In the genomic region with DNA sequence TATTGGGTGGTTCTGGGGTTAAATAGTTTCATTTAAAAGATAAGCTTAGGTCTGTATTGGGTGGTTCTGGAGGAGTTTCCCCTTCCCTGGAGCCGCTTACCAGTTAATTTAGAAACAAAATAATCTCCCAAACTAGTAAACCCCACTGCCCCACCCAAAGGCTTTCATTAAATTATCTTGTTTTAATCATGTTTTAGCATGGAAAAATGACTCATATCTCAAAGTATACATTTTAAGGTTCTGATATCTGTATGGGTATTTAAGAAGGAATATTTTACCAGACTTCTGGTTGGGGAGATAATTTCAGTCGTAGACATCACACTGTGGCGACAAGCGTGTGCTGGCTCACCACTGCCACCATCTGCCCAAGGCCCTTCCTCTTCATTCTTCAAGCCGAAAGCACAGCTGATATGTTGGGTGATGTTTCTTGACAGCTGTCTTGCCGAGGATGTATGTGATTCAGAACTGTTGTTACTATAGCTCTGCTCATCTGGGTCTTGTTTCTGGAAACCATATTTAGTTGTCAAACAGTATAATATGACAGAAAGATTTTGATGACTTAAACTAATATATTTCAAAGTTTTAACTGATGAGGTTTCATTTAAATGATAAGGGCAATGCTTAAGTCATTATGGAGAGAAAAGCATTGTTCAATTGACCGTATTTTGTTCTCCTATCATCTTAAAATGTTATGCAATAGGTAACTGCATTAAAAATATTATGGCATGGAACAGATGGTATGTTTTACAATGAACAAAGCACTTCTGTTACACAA, we compare ENCODE assay signal across 8 cellular contexts. TPM values are rescaled to one million over a fixed set of nuclear protein-coding genes. Genes with fewer than 3 reads are reported as not detected.
DNase-seq lines count a peak whose midpoint lies in the region; ATAC-seq, FAIRE-seq and TF ChIP-seq lines count a peak whose summit lies in the region.

No MANE protein-coding gene starts in this region.

- H3K27ac Mint-ChIP-seq in natural killer cell treated with Interleukin-12 subunit alpha and Interleukin-12 subunit beta and Interleukin-15 and Interleukin-18, amount 100 ng/mL, for 72 hours = no peak overlapping the region

- peak; percentile 62 for DNase-seq in Daoy (ENCODE audit: low read depth)
- peak in 70 of 76 experiments; percentile 9 to 85 (median 58) for DNase-seq in HUDEP-2 (lab: John Stamatoyannopoulos, UW; ENCODE audit: unreplicated experiment in 76 of 76)
- DNase-seq in RWPE2 (ENCODE audit: low spot score) = no peak
- peak; percentile 35 for DNase-seq in bronchial epithelial cell (ENCODE audit: low read depth)
- no peak for DNase-seq in natural killer cell treated with Interleukin-12 subunit alpha and Interleukin-12 subunit beta and Interleukin-15 and Interleukin-18, amount 100 ng/mL, for 72 hours (ENCODE audit: low spot score)
- DNase-seq in NCI-H1048 (lab: John Stamatoyannopoulos, UW) = no peak
- no peak for DNase-seq in mesenteric fat pad (ENCODE audit: low spot score)

- H3K27ac ChIP-seq in RWPE2 (ENCODE audit: poor library complexity, severe bottlenecking) = no peak overlapping the region

- H3K4me1 Mint-ChIP-seq in natural killer cell treated with Interleukin-12 subunit alpha and Interleukin-12 subunit beta and Interleukin-15 and Interleukin-18, amount 100 ng/mL, for 72 hours (ENCODE audit: low read depth in 2 of 2) = peaks cover 16 to 20% of the 10 kb centered on the region in 2 donors

- peak; percentile 74 for TF ChIP-seq CTCF in RWPE2 (IDR thresholded peaks at IDR 0.05; ENCODE audit: poor library complexity, severe bottlenecking)
- peak; percentile 58 for TF ChIP-seq CTCF in bronchial epithelial cell (IDR thresholded peaks at IDR 0.05; ENCODE audit: insufficient read depth, low read length, severe bottlenecking)

- H3K27me3 ChIP-seq in RWPE2 (ENCODE audit: insufficient read depth, poor library complexity, severe bottlenecking) (peaks cover 32% of the 10 kb centered on the region), bronchial epithelial cell (ENCODE audit: control insufficient read depth, insufficient read depth, low read length) (peaks cover 23% of the 10 kb centered on the region)

- H3K36me3 Mint-ChIP-seq in natural killer cell treated with Interleukin-12 subunit alpha and Interleukin-12 subunit beta and Interleukin-15 and Interleukin-18, amount 100 ng/mL, for 72 hours = no peaks in the 10 kb centered on the region

- ATAC-seq in RWPE2 (ENCODE audit: low read depth) = peak; percentile 65; the same call in 2 of the 3 replicates
- ATAC-seq in natural killer cell treated with Interleukin-12 subunit alpha and Interleukin-12 subunit beta and Interleukin-15 and Interleukin-18, amount 100 ng/mL, for 72 hours = peak; percentile 64 to 77
- no peak for ATAC-seq in HG02798 (IDR thresholded peaks at IDR 0.05; ENCODE audit: poor library complexity, unreplicated experiment)

- H3K4me3 Mint-ChIP-seq in natural killer cell treated with Interleukin-12 subunit alpha and Interleukin-12 subunit beta and Interleukin-15 and Interleukin-18, amount 100 ng/mL, for 72 hours = no peak overlapping the region

- no peaks in the 10 kb centered on the region for H3K4me1 ChIP-seq in RWPE2 (ENCODE audit: insufficient read depth, poor library complexity, severe bottlenecking)

- H3K27me3 Mint-ChIP-seq in natural killer cell treated with Interleukin-12 subunit alpha and Interleukin-12 subunit beta and Interleukin-15 and Interleukin-18, amount 100 ng/mL, for 72 hours = peaks cover 21 to 35% of the 10 kb centered on the region in 2 donors

- FAIRE-seq in bronchial epithelial cell (lab: Jason Lieb, UNC) = no peak

- H3K36me3 ChIP-seq in RWPE2 (ENCODE audit: low read depth) = no peaks in the 10 kb centered on the region
- no peaks in the 10 kb centered on the region for H3K36me3 ChIP-seq in bronchial epithelial cell (ENCODE audit: control insufficient read depth, insufficient read depth, low read length)

- H3K4me3 ChIP-seq in RWPE2 (ENCODE audit: severe bottlenecking) (no peak overlapping the region), bronchial epithelial cell (ENCODE audit: low read depth, low read length) (no peak overlapping the region)

- no peaks in the 10 kb centered on the region for H3K9me3 ChIP-seq in RWPE2 (ENCODE audit: severe bottlenecking)

- H3K9me3 Mint-ChIP-seq in natural killer cell treated with Interleukin-12 subunit alpha and Interleukin-12 subunit beta and Interleukin-15 and Interleukin-18, amount 100 ng/mL, for 72 hours = no peaks in the 10 kb centered on the region

RNA-seq across cellular contexts. Expression of gene FIGLA, which starts 5.1 kb away (rescaled TPM):
- not detected in 2 replicates for total RNA-seq in Daoy (2014; rRNA removed; shearing (Covaris generic))
- not detected in 2 replicates for total RNA-seq in bronchial epithelial cell
- 1 to 10 TPM in 1 of 2 donors, under 1 TPM in 1; 0.98 to 1.1 TPM for total RNA-seq in natural killer cell treated with Interleukin-12 subunit alpha and Interleukin-12 subunit beta and Interleukin-15 and Interleukin-18, amount 100 ng/mL, for 72 hours
- not detected for total RNA-seq in mesenteric fat pad

RNA-seq across cellular contexts. Expression of gene ADD2, which starts 17.3 kb away (rescaled TPM):
- total RNA-seq in Daoy (2014; rRNA removed; shearing (Covaris generic)) = 15.6 and 23.3 TPM in 2 replicates
- total RNA-seq in bronchial epithelial cell = not detected in 2 replicates
- 1 to 10 TPM; 2.3 to 4.8 TPM for total RNA-seq in natural killer cell treated with Interleukin-12 subunit alpha and Interleukin-12 subunit beta and Interleukin-15 and Interleukin-18, amount 100 ng/mL, for 72 hours
- 3.3 TPM for total RNA-seq in mesenteric fat pad

RNA-seq across cellular contexts. Expression of gene CLEC4F, which starts 35.1 kb away (rescaled TPM):
- not detected in 2 replicates for total RNA-seq in Daoy (2014; rRNA removed; shearing (Covaris generic))
- total RNA-seq in bronchial epithelial cell (not detected in 2 replicates), mesenteric fat pad (0.48 TPM)
- total RNA-seq in natural killer cell treated with Interleukin-12 subunit alpha and Interleukin-12 subunit beta and Interleukin-15 and Interleukin-18, amount 100 ng/mL, for 72 hours = 10 to 100 TPM in 1 of 2 donors, 1 to 10 TPM in 1; 8.9 to 23.5 TPM

RNA-seq across cellular contexts. Expression of gene CD207, which starts 50.3 kb away (rescaled TPM):
- total RNA-seq in Daoy (2014; rRNA removed; shearing (Covaris generic)) = not detected in 2 replicates
- total RNA-seq in bronchial epithelial cell = not detected in 2 replicates
- 1 to 10 TPM; 1.1 to 1.8 TPM for total RNA-seq in natural killer cell treated with Interleukin-12 subunit alpha and Interleukin-12 subunit beta and Interleukin-15 and Interleukin-18, amount 100 ng/mL, for 72 hours
- total RNA-seq in mesenteric fat pad = 0.29 TPM

Comparison
In these comparisons a context has a peak if more than half of its experiments do, and no peak if none do; other contexts are left out.
1. DNase-seq: peak in Daoy (single experiment), HUDEP-2 (70 of 76) and bronchial epithelial cell (single experiment); none in RWPE2 (single experiment), natural killer cell treated with Interleukin-12 subunit alpha and Interleukin-12 subunit beta and Interleukin-15 and Interleukin-18, amount 100 ng/mL, for 72 hours (single experiment), NCI-H1048 (single experiment) and mesenteric fat pad (single experiment).